ENCODE assay signal across 8 cellular contexts in genomic region chr3:120348981-120349818, GRCh38. TPM values are rescaled to one million over a fixed set of nuclear protein-coding genes. Genes with fewer than 3 reads are reported as not detected.
DNase-seq lines count a peak whose midpoint lies in the region; ATAC-seq and TF ChIP-seq lines count a peak whose summit lies in the region.

Gene LRRC58, minus strand, starts transcription at chr3:120349354. Its CDS starts 111 bp downstream, at chr3:120349243.

- peak within 1 kb of the TSS; percentile 73 for H3K9ac ChIP-seq in SU-DHL-6 (ENCODE audit: low read length)
- H3K9ac ChIP-seq in trophoblast cell (ENCODE audit: low read length): peak within 1 kb of the TSS; percentile 83

- no peak within 1 kb of the TSS for H3K23ac ChIP-seq in trophoblast cell (ENCODE audit: low read length)

- H3K4me2 ChIP-seq in SU-DHL-6 (ENCODE audit: low read depth, low read length, poor library complexity, severe bottlenecking): peak within 1 kb of the TSS; percentile 99
- peak within 1 kb of the TSS; percentile 75 for H3K4me2 ChIP-seq in trophoblast cell (ENCODE audit: low read length)

- peak within 1 kb of the TSS; percentile 74 for H3K27ac ChIP-seq in SU-DHL-6 (ENCODE audit: low read depth, low read length)
- peak within 1 kb of the TSS; percentile 86 for H3K27ac ChIP-seq in trophoblast cell (ENCODE audit: low read depth, low read length)
- peak within 1 kb of the TSS; percentile 92 to 98 (median 96) for H3K27ac ChIP-seq in tibial nerve

- H2BK120ac ChIP-seq in trophoblast cell (ENCODE audit: insufficient read depth, low read length, poor library complexity): peak within 1 kb of the TSS; percentile 74

- DNase-seq in NCI-H128 (lab: John Stamatoyannopoulos, UW; ENCODE audit: unreplicated experiment): peak; percentile 88
- DNase-seq in activated naive CD8-positive, alpha-beta T cell treated with anti-CD3 and anti-CD28 coated beads, Interleukin-2, amount 10 ng/mL, durations not matched to agents 7 days and 5 days: peak; percentile 95
- peak; percentile 96 for DNase-seq in Right ventricle myocardium superior
- DNase-seq in trophoblast cell: peak; percentile 75 to 88
- peak; percentile 79 to 81 for DNase-seq in tibial nerve (ENCODE audit: low spot score in 2 of 2)

- H3K9me2 ChIP-seq in SU-DHL-6 (replicated peaks; ENCODE audit: insufficient read depth, low read length): no peaks in the 10 kb centered on the region

- H3K4me3 ChIP-seq in GM12875 (ENCODE audit: low read depth, low read length): peak within 1 kb of the TSS; percentile 99
- peak within 1 kb of the TSS; percentile 78 for H3K4me3 ChIP-seq in SU-DHL-6 (ENCODE audit: insufficient read depth, low read length, poor library complexity, severe bottlenecking)
- H3K4me3 ChIP-seq in trophoblast cell (ENCODE audit: low read depth, low read length): peak within 1 kb of the TSS; percentile 91
- peak within 1 kb of the TSS; percentile 68 to 93 (median 86) for H3K4me3 ChIP-seq in tibial nerve

- H3K4me1 Mint-ChIP-seq in activated naive CD8-positive, alpha-beta T cell treated with anti-CD3 and anti-CD28 coated beads, Interleukin-2, amount 10 ng/mL, durations not matched to agents 7 days and 5 days: peaks cover 35% of the 10 kb centered on the region

- TF ChIP-seq CTCF in GM12875 (IDR thresholded peaks at IDR 0.05; ENCODE audit: borderline replicate concordance, insufficient read depth, low read depth, low read length) (peak; percentile 36; the same call in 1 of the 2 replicates), SU-DHL-6 (IDR thresholded peaks at IDR 0.05; ENCODE audit: insufficient read depth, low read length, poor library complexity, severe bottlenecking) (no peak), tibial nerve (IDR thresholded peaks at IDR 0.05) (peak in 4 of 5 experiments; percentile 23 to 65 (median 41))

- peak within 1 kb of the TSS; percentile 87 for H3K27ac Mint-ChIP-seq in activated naive CD8-positive, alpha-beta T cell treated with anti-CD3 and anti-CD28 coated beads, Interleukin-2, amount 10 ng/mL, durations not matched to agents 7 days and 5 days

- peak within 1 kb of the TSS; percentile 29 for H2BK12ac ChIP-seq in trophoblast cell (ENCODE audit: low read length)

- H4K12ac ChIP-seq in trophoblast cell (ENCODE audit: low read depth, low read length): peak within 1 kb of the TSS; percentile 68

- intact Hi-C loops in Right ventricle myocardium superior (cut with DNase I): loop anchor here (5.0 kb wide), 2 partner anchors 102 to 208 kb away; no protein-coding TSS in a partner anchor

- H3K79me2 ChIP-seq in SU-DHL-6 (ENCODE audit: insufficient read depth, low read length): peaks cover 46% of the 10 kb centered on the region
- peaks cover 7% of the 10 kb centered on the region for H3K79me2 ChIP-seq in trophoblast cell (ENCODE audit: control insufficient read depth, insufficient read depth, low read length, poor library complexity)

- H4K20me1 ChIP-seq in SU-DHL-6 (ENCODE audit: low read depth, low read length): peaks cover 9% of the 10 kb centered on the region; the same call in 1 of the 2 replicates

- H3K4ac ChIP-seq in trophoblast cell (ENCODE audit: low read depth, low read length): peak within 1 kb of the TSS; percentile 68

- no peaks in the 10 kb centered on the region for H3K9me3 Mint-ChIP-seq in activated naive CD8-positive, alpha-beta T cell treated with anti-CD3 and anti-CD28 coated beads, Interleukin-2, amount 10 ng/mL, durations not matched to agents 7 days and 5 days

- no peaks in the 10 kb centered on the region for H3K9me3 ChIP-seq in SU-DHL-6 (ENCODE audit: insufficient read depth, low read length)
- no peaks in the 10 kb centered on the region for H3K9me3 ChIP-seq in trophoblast cell (ENCODE audit: insufficient read depth, low read depth, low read length)
- no peaks in the 10 kb centered on the region for H3K9me3 ChIP-seq in tibial nerve

- no peak within 1 kb of the TSS for H2AK5ac ChIP-seq in trophoblast cell (ENCODE audit: low read length)

- H3K27me3 Mint-ChIP-seq in activated naive CD8-positive, alpha-beta T cell treated with anti-CD3 and anti-CD28 coated beads, Interleukin-2, amount 10 ng/mL, durations not matched to agents 7 days and 5 days: peaks cover 22% of the 10 kb centered on the region

- H3K4me1 ChIP-seq in trophoblast cell (ENCODE audit: control insufficient read depth in 1 of 2, insufficient read depth in 2 of 2, low read length in 2 of 2) (peaks cover 3 to 6% of the 10 kb centered on the region in 2 experiments), tibial nerve (peaks cover 0 to 50% (median 18%) of the 10 kb centered on the region in 4 donors)

- peaks cover 27% of the 10 kb centered on the region for H3K36me3 ChIP-seq in SU-DHL-6 (ENCODE audit: low read length)
- no peaks in the 10 kb centered on the region for H3K36me3 ChIP-seq in trophoblast cell (ENCODE audit: control insufficient read depth in 1 of 2, insufficient read depth in 2 of 2, low read length in 2 of 2)
- H3K36me3 ChIP-seq in tibial nerve: peaks cover 0 to 4% (median 0%) of the 10 kb centered on the region in 3 donors

- H3K79me1 ChIP-seq in trophoblast cell (ENCODE audit: low read length): peaks cover 11% of the 10 kb centered on the region

- no CpG with 5 or more reads among the region's 94 CpGs for WGBS in trophoblast cell (ENCODE audit: extremely low coverage, insufficient coverage, insufficient read length)
- 0 to 1% methylated on average over 25 to 45 of the region's 94 CpGs for WGBS in tibial nerve, 2 donors

- H3K36me3 Mint-ChIP-seq in activated naive CD8-positive, alpha-beta T cell treated with anti-CD3 and anti-CD28 coated beads, Interleukin-2, amount 10 ng/mL, durations not matched to agents 7 days and 5 days: peaks cover 17% of the 10 kb centered on the region

- peak within 1 kb of the TSS; percentile 90 for H4K8ac ChIP-seq in trophoblast cell (ENCODE audit: low read depth, low read length)

- TF ChIP-seq EP300 in tibial nerve (IDR thresholded peaks at IDR 0.05): peak; percentile 32 to 98

- H3K18ac ChIP-seq in trophoblast cell (ENCODE audit: low read length): peak within 1 kb of the TSS; percentile 96

- H3F3A ChIP-seq in SU-DHL-6 (ENCODE audit: insufficient read depth): peaks cover 7% of the 10 kb centered on the region

- H3K4me3 Mint-ChIP-seq in activated naive CD8-positive, alpha-beta T cell treated with anti-CD3 and anti-CD28 coated beads, Interleukin-2, amount 10 ng/mL, durations not matched to agents 7 days and 5 days: peak within 1 kb of the TSS; percentile 89

- POLR2A ChIA-PET in activated naive CD8-positive, alpha-beta T cell treated with anti-CD3 and anti-CD28 coated beads, Interleukin-2, amount 10 ng/mL, durations not matched to agents 7 days and 5 days (lab: Charles Lee): interaction anchor here (0.6 to 3.4 kb wide), 10 partner anchors 8 to 881 kb away, joined by 3 to 43 read pairs (median 4); partner anchors contain the start of genes GSK3B, NDUFB4 and POGLUT1

- peak within 1 kb of the TSS; percentile 81 for H3K14ac ChIP-seq in trophoblast cell (ENCODE audit: low read length)

- ATAC-seq in HG02763 (IDR thresholded peaks at IDR 0.05; ENCODE audit: unreplicated experiment) (peak; percentile 92), Right ventricle myocardium superior (ENCODE audit: poor library complexity) (peak; percentile 98)
- ATAC-seq in activated naive CD8-positive, alpha-beta T cell treated with anti-CD3 and anti-CD28 coated beads, Interleukin-2, amount 10 ng/mL, durations not matched to agents 7 days and 5 days (ENCODE audit: low read depth): peak; percentile 85

- H2AFZ ChIP-seq in SU-DHL-6 (ENCODE audit: low read depth, low read length, severe bottlenecking) (peak within 1 kb of the TSS; percentile 84), trophoblast cell (ENCODE audit: insufficient read depth, low read length, poor library complexity) (peak within 1 kb of the TSS; percentile 67)

- H4K91ac ChIP-seq in trophoblast cell (ENCODE audit: low read depth, low read length): peak within 1 kb of the TSS; percentile 79

- H3K27me3 ChIP-seq in SU-DHL-6 (ENCODE audit: low read length) (no peaks in the 10 kb centered on the region), trophoblast cell (ENCODE audit: insufficient read depth, low read length) (no peaks in the 10 kb centered on the region), tibial nerve (no peaks in the 10 kb centered on the region)

- H2BK5ac ChIP-seq in trophoblast cell (ENCODE audit: low read depth, low read length, poor library complexity): peak within 1 kb of the TSS; percentile 49

- peak; percentile 95 to 98 for TF ChIP-seq POLR2A in tibial nerve (IDR thresholded peaks at IDR 0.05)

RNA-seq across cellular contexts. Expression of gene LRRC58, which starts in this region (rescaled TPM):
- total RNA-seq in activated naive CD8-positive, alpha-beta T cell treated with anti-CD3 and anti-CD28 coated beads, Interleukin-2, amount 10 ng/mL, durations not matched to agents 7 days and 5 days: 10 to 100 TPM; 21.5 to 22.8 TPM
- 7.9 TPM for total RNA-seq in Right ventricle myocardium superior
- polyA plus RNA-seq in trophoblast cell (2013): 8.5 and 8.8 TPM in 2 replicates
- total RNA-seq in tibial nerve: 10 to 100 TPM; 36.6 to 53.2 (median 44.0) TPM

Comparison
In these comparisons a context has a peak if more than half of its experiments do, and no peak if none do; other contexts are left out.
1. Peak in every context shown above with its lines: DNase-seq, ATAC-seq, H3K4me3 ChIP-seq and H3K27ac ChIP-seq.